ENCODE assay signal across 8 cellular contexts in the genomic region with DNA sequence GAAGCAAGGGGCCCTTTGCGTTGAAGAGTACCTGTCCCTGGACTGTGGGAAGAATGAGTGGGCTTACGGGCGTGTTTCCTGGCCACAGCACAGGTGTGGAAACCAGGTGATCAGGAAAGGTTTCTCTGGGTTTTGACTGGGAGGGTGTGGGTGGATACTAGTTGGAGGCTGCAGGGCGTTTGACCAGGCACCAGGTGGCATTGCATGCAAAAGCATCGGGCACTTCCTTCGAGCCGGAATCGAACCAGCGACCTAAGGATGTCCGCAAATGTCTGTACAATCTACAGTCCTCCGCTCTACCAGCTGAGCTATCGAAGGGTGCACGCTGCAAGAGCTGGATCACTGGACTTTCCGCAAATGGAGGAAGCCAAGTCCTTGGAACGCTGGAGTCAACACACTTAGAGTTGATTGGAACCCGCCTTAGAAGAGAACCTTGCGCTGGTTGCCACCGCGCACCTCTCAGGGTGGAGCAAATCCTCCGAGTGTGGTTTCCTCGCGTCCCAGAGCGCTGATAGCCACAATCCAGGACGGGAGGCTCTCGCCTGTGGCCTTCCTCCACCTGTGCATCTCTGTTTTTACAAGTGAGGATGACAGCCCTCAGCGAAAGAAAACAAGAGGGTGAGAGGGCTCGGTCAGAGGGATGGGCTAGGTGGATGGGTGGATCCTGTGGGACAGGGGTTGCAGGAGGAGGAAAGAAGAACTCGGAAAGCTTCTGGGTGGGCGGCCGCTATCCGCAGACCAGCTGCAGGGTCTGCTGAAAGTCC. TPM values are rescaled to one million over a fixed set of nuclear protein-coding genes. Genes with fewer than 3 reads are reported as not detected.
A peak's percentile ranks its signal among the peaks of the same experiment; 100 is the strongest.
DNase-seq lines count a peak whose midpoint lies in the region; ATAC-seq, FAIRE-seq and TF ChIP-seq lines count a peak whose summit lies in the region.

No MANE protein-coding gene starts in this region.

- H4K20me1 ChIP-seq in endothelial cell of umbilical vein (replicated peaks; ENCODE audit: control insufficient read depth, extremely low read depth, insufficient read depth, low read length), result no peaks in the 10 kb centered on the region

- peak; percentile 17 for DNase-seq in NCI-H524 treated with DMSO at 0.1 percent for 48 hours (lab: John Stamatoyannopoulos, UW)
- DNase-seq in activated CD8-positive, alpha-beta memory T cell treated with anti-CD3 and anti-CD28 coated beads for 1 hour (ENCODE audit: extremely low read depth in 1 of 2, low read depth in 1 of 2), result peak; percentile 44 to 47
- peak; percentile 49 for DNase-seq in endothelial cell of umbilical vein (ENCODE audit: low read depth, low spot score)
- DNase-seq in myocyte (ENCODE audit: low read depth), result peak; percentile 50
- DNase-seq in stimulated activated CD8-positive, alpha-beta memory T cell treated with anti-CD3 and anti-CD28 coated beads, Interleukin-7, amount 100 ng/mL, for 48 hours (ENCODE audit: extremely low read depth in 1 of 2, low read depth in 1 of 2), result peak; percentile 71 to 74

- peak overlapping the region; percentile 71 for H2AFZ ChIP-seq in endothelial cell of umbilical vein (ENCODE audit: low read depth, low read length)

- dilution Hi-C loops in endothelial cell of umbilical vein (cut with MboI; ENCODE audit: extremely low pct_ligation_motif_present, low sequenced_read_pairs), result no loop called here

- H3K27ac ChIP-seq in endothelial cell of umbilical vein (ENCODE audit: insufficient read depth, low read depth, low read length), result no peak overlapping the region

- H3K4me2 ChIP-seq in endothelial cell of umbilical vein (ENCODE audit: insufficient read depth, low read length), result peak overlapping the region; percentile 54

- intact Hi-C loops in endothelial cell of umbilical vein (cut with micrococcal nuclease), result loop anchor here (1.0 kb wide), 2 partner anchors 18 to 28 kb away; no protein-coding TSS in a partner anchor

- POLR2A ChIA-PET in endothelial cell of umbilical vein (lab: Charles Lee), result no interaction called here

- no peaks in the 10 kb centered on the region for H3K9me3 ChIP-seq in endothelial cell of umbilical vein (replicated peaks; ENCODE audit: control insufficient read depth, insufficient read depth, low read length)

- H3K27me3 ChIP-seq in endothelial cell of umbilical vein (ENCODE audit: control insufficient read depth in 2 of 2, insufficient read depth in 2 of 2, low read length in 2 of 2), result peaks cover 4 to 17% of the 10 kb centered on the region in 2 experiments

- CTCF ChIA-PET in endothelial cell of umbilical vein (lab: Charles Lee), result interaction anchor here (0.6 to 3.7 kb wide), 6 partner anchors 16 to 506 kb away, joined by 3 to 24 read pairs (median 4); partner anchors contain the start of gene RNASE4

- no peaks in the 10 kb centered on the region for H3K9me1 ChIP-seq in endothelial cell of umbilical vein (replicated peaks; ENCODE audit: control insufficient read depth, extremely low read depth, insufficient read depth, low read length)

- no peaks in the 10 kb centered on the region for H3K4me1 ChIP-seq in endothelial cell of umbilical vein (ENCODE audit: control insufficient read depth, extremely low read depth, insufficient read depth, low read length)

- no peak for TF ChIP-seq POLR2A in endothelial cell of umbilical vein (IDR thresholded peaks at IDR 0.05; ENCODE audit: low read depth, low read length)

- H3K4me3 ChIP-seq in endothelial cell of umbilical vein (replicated peaks in 1 of 3; ENCODE audit: insufficient read depth in 1 of 3, low read depth in 1 of 3, low read length in 3 of 3), result peak overlapping the region in 2 of 3 experiments; percentile 24 to 34

- H3K9ac ChIP-seq in endothelial cell of umbilical vein (replicated peaks; ENCODE audit: extremely low read depth, insufficient read depth, low read length), result no peak overlapping the region

- TF ChIP-seq CTCF in GM12872 (IDR thresholded peaks at IDR 0.05; ENCODE audit: insufficient read depth, low read depth, low read length), result peak; percentile 91
- TF ChIP-seq CTCF in endothelial cell of umbilical vein (IDR thresholded peaks at IDR 0.05; ENCODE audit: extremely low read depth in 1 of 2, insufficient read depth in 1 of 2, low read depth in 1 of 2, low read length in 2 of 2), result peak; percentile 40 to 53

- H3K36me3 ChIP-seq in endothelial cell of umbilical vein (ENCODE audit: control insufficient read depth in 2 of 2, extremely low read depth in 1 of 2, insufficient read depth in 2 of 2, low read length in 2 of 2), result no peaks in the 10 kb centered on the region

- no peaks in the 10 kb centered on the region for H3K79me2 ChIP-seq in endothelial cell of umbilical vein (ENCODE audit: control insufficient read depth, insufficient read depth, low read length)

- FAIRE-seq in endothelial cell of umbilical vein (lab: Jason Lieb, UNC), result peak; percentile 74

- ATAC-seq in HG02840 (IDR thresholded peaks at IDR 0.05; ENCODE audit: low FRiP score, unreplicated experiment) (peak; percentile 51), GM21515 (IDR thresholded peaks at IDR 0.05; ENCODE audit: unreplicated experiment) (no peak)

- BruUV-seq in endothelial cell of umbilical vein (replicated peaks; lab: Mats Ljungman, UMichigan), result no TSS peak

TF ChIP-seq in endothelial cell of umbilical vein, 7 proteins besides CTCF, POLR2A, EP300 and RAD21:
- TF ChIP-seq GATA2 (IDR thresholded peaks at IDR 0.05; ENCODE audit: insufficient read depth, insufficient read length, low read depth, low read length) (no peak), FOS (IDR thresholded peaks at IDR 0.05; ENCODE audit: borderline replicate concordance, insufficient read depth, low read length) (no peak), MYC (IDR thresholded peaks at IDR 0.05; ENCODE audit: low read depth, low read length) (no peak)
- TF ChIP-seq, protein P1, sequence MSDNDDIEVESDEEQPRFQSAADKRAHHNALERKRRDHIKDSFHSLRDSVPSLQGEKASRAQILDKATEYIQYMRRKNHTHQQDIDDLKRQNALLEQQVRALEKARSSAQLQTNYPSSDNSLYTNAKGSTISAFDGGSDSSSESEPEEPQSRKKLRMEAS (IDR thresholded peaks at IDR 0.05; ENCODE audit: insufficient read depth, insufficient read length), result no peak

RNA-seq across cellular contexts. Expression of gene RNASE4, which starts 21.2 kb away (rescaled TPM):
- total RNA-seq in endothelial cell of umbilical vein, result 6.9 and 8.7 TPM in 2 replicates
- polyA plus RNA-seq in endothelial cell of umbilical vein, result 27.4 and 35.1 TPM in 2 replicates
- polyA plus RNA-seq in endothelial cell of umbilical vein (2011; cell fraction: cytosol; rRNA removed), result 20.2 and 22.4 TPM in 2 replicates
- 9.6 and 11.6 TPM in 2 replicates for polyA plus RNA-seq in endothelial cell of umbilical vein (2011; cell fraction: nucleus; rRNA removed)
- polyA plus RNA-seq in endothelial cell of umbilical vein (2012), result 8.7 and 11.3 TPM in 2 replicates
- 36.5 and 39.6 TPM in 2 replicates for polyA minus RNA-seq in endothelial cell of umbilical vein
- polyA minus RNA-seq in endothelial cell of umbilical vein (2011; cell fraction: cytosol; rRNA and poly(A)+ RNA removed), result 2.0 TPM
- 2.9 and 3.7 TPM in 2 replicates for polyA minus RNA-seq in endothelial cell of umbilical vein (2011; cell fraction: nucleus; rRNA and poly(A)+ RNA removed)
- total RNA-seq in myocyte, result 4.7 and 7.2 TPM in 2 replicates
- 16.3 TPM for polyA plus RNA-seq in myocyte (2012)

RNA-seq across cellular contexts. Expression of gene OR6S1, which starts 21.7 kb away (rescaled TPM):
- total RNA-seq in endothelial cell of umbilical vein, result not detected in 2 replicates
- not detected in 2 replicates for polyA plus RNA-seq in endothelial cell of umbilical vein
- not detected in 2 replicates for polyA plus RNA-seq in endothelial cell of umbilical vein (2011; cell fraction: cytosol; rRNA removed)
- polyA plus RNA-seq in endothelial cell of umbilical vein (2011; cell fraction: nucleus; rRNA removed), result not detected in 2 replicates
- not detected in 2 replicates for polyA plus RNA-seq in endothelial cell of umbilical vein (2012)
- not detected in 2 replicates for polyA minus RNA-seq in endothelial cell of umbilical vein
- not detected for polyA minus RNA-seq in endothelial cell of umbilical vein (2011; cell fraction: cytosol; rRNA and poly(A)+ RNA removed)
- not detected in 2 replicates for polyA minus RNA-seq in endothelial cell of umbilical vein (2011; cell fraction: nucleus; rRNA and poly(A)+ RNA removed)
- total RNA-seq in myocyte, result not detected in 2 replicates
- polyA plus RNA-seq in myocyte (2012), result not detected

RNA-seq across cellular contexts. Expression of gene ANG, which starts 25.4 kb away (rescaled TPM):
- 5.7 and 6.2 TPM in 2 replicates for total RNA-seq in endothelial cell of umbilical vein
- 11.2 and 12.2 TPM in 2 replicates for polyA plus RNA-seq in endothelial cell of umbilical vein
- polyA plus RNA-seq in endothelial cell of umbilical vein (2011; cell fraction: cytosol; rRNA removed), result 9.9 and 10.4 TPM in 2 replicates
- 4.4 and 5.2 TPM in 2 replicates for polyA plus RNA-seq in endothelial cell of umbilical vein (2011; cell fraction: nucleus; rRNA removed)
- polyA plus RNA-seq in endothelial cell of umbilical vein (2012), result 6.6 and 7.8 TPM in 2 replicates
- polyA minus RNA-seq in endothelial cell of umbilical vein, result 8.2 and 9.7 TPM in 2 replicates
- 3.1 TPM for polyA minus RNA-seq in endothelial cell of umbilical vein (2011; cell fraction: cytosol; rRNA and poly(A)+ RNA removed)
- polyA minus RNA-seq in endothelial cell of umbilical vein (2011; cell fraction: nucleus; rRNA and poly(A)+ RNA removed), result 1.7 and 3.8 TPM in 2 replicates
- 0.42 and 1.4 TPM in 2 replicates for total RNA-seq in myocyte
- 6.7 TPM for polyA plus RNA-seq in myocyte (2012)

Comparison
In these comparisons a context has a peak if more than half of its experiments do, and no peak if none do; other contexts are left out.
1. DNase-seq: peak in every context shown above with its lines; median percentile 72 in stimulated activated CD8-positive, alpha-beta memory T cell treated with anti-CD3 and anti-CD28 coated beads, Interleukin-7, amount 100 ng/mL, for 48 hours; 50 in myocyte; 49 in endothelial cell of umbilical vein; 46 in activated CD8-positive, alpha-beta memory T cell treated with anti-CD3 and anti-CD28 coated beads for 1 hour; 17 in NCI-H524 treated with DMSO at 0.1 percent for 48 hours.